Comparison of ENCODE assay signal across 8 cellular contexts in the genomic region with DNA sequence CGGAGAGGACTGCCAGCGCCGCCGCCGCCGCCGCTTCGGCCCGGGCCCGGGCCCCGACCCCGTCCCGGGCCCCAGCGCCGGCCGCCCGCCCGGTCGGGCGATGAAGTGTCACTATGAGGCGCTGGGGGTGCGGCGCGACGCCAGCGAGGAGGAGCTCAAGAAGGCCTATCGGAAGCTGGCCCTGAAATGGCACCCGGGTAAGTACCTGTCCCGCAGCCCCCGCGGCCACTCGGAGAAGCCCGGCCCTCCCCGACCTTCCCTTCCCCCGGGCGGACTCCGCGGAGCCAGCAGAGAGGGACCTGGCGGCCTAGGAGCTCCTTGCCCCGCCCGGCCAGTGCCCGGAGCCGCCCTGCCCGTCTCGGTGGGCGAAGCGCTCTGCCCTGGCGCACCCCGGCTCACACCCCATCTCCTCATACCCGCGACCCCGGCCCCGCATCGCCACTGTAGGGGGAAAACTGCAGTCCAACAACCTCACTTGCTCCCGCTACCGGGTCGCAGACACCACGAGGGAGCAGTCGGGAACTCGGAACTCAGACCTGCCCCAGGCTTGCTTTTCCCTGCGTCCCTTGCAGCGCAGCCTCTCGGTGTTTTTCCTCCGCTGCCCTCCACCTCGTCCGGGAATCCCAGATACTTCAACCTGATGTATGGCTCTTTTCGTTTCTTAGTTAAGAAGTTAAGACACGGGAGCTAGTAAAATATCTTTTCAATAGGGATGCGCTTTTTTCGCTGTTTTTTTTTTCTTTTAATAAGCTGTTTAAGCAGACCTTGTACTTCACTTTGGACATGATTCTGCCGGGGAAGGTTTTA. TPM values are rescaled to one million over a fixed set of nuclear protein-coding genes. Genes with fewer than 3 reads are reported as not detected.
DNase-seq lines count a peak whose midpoint lies in the region; ATAC-seq and TF ChIP-seq lines count a peak whose summit lies in the region.

No MANE protein-coding gene starts in this region.

- peak in 1 of 2 donors; percentile 79 for TF ChIP-seq POLR2A in adrenal gland (IDR thresholded peaks at IDR 0.05)

- H3K4me1 Mint-ChIP-seq in progenitor cell of endocrine pancreas (ENCODE audit: low read depth): peaks cover 16% of the 10 kb centered on the region

- H3K4me1 ChIP-seq in adrenal gland (replicated peaks in 1 of 2): peaks cover 0 to 24% of the 10 kb centered on the region in 2 donors
- peaks cover 31% of the 10 kb centered on the region for H3K4me1 ChIP-seq in left ventricle myocardium inferior

- H3K36me3 Mint-ChIP-seq in progenitor cell of endocrine pancreas (ENCODE audit: insufficient read depth): peaks cover 10% of the 10 kb centered on the region

- H3K27ac Mint-ChIP-seq in progenitor cell of endocrine pancreas: peak overlapping the region; percentile 99

- H3K36me3 ChIP-seq in adrenal gland (replicated peaks in 1 of 2) (peaks cover 0 to 19% of the 10 kb centered on the region in 2 donors), left ventricle myocardium inferior (peaks cover 24% of the 10 kb centered on the region)

- H3K27ac ChIP-seq in adrenal gland: peak overlapping the region; percentile 80 to 97 (median 97)
- peak overlapping the region; percentile 97 for H3K27ac ChIP-seq in left ventricle myocardium inferior (replicated peaks)

- in situ Hi-C loops in GM13976 (cut with MboI; ENCODE audit: low sequenced_read_pairs, unreplicated experiment): no loop called here

- DNase-seq in GM13976 (ENCODE audit: low spot score) (peak; percentile 90), NCI-H1105 (lab: John Stamatoyannopoulos, UW) (peak; percentile 74), T follicular helper cell (ENCODE audit: low read depth) (peak; percentile 71), adrenal gland (peak; percentile 87 to 96 (median 93)), left ventricle myocardium inferior (peak; percentile 92), progenitor cell of endocrine pancreas (ENCODE audit: low spot score, unreplicated experiment) (peak; percentile 69), ureter (ENCODE audit: low spot score) (peak; percentile 88)

- H3K9me3 ChIP-seq in adrenal gland (replicated peaks in 1 of 3): no peaks in the 10 kb centered on the region
- H3K9me3 ChIP-seq in left ventricle myocardium inferior (replicated peaks): no peaks in the 10 kb centered on the region

- ATAC-seq in HG02678 (IDR thresholded peaks at IDR 0.05; ENCODE audit: unreplicated experiment): peak; percentile 78

- no peaks in the 10 kb centered on the region for H3K27me3 Mint-ChIP-seq in progenitor cell of endocrine pancreas

- 0 to 1% (median 1%) methylated on average over 15 to 71 of the region's 71 CpGs for WGBS in adrenal gland, 4 donors

- TF ChIP-seq CTCF in GM13976 (IDR thresholded peaks at IDR 0.05; ENCODE audit: borderline replicate concordance, control extremely low read depth, extremely low read depth, insufficient read depth, missing control alignments): no peak
- no peak for TF ChIP-seq CTCF in adrenal gland (IDR thresholded peaks at IDR 0.05)
- no peak for TF ChIP-seq CTCF in left ventricle myocardium inferior (IDR thresholded peaks at IDR 0.05; ENCODE audit: borderline replicate concordance)
- TF ChIP-seq CTCF in progenitor cell of endocrine pancreas (IDR thresholded peaks at IDR 0.05; ENCODE audit: unreplicated experiment): peak; percentile 5

- peak overlapping the region; percentile 78 to 95 (median 80) for H3K4me3 ChIP-seq in adrenal gland
- H3K4me3 ChIP-seq in left ventricle myocardium inferior: peak overlapping the region; percentile 92

- peak overlapping the region; percentile 99 for H3K4me3 Mint-ChIP-seq in progenitor cell of endocrine pancreas (ENCODE audit: low read depth)

- H3K9me3 Mint-ChIP-seq in progenitor cell of endocrine pancreas (ENCODE audit: low read depth): no peaks in the 10 kb centered on the region

- intact Hi-C loops in adrenal gland (cut with DNase I) (no loop called here), left ventricle myocardium inferior (cut with micrococcal nuclease) (no loop called here)

- H3K27me3 ChIP-seq in adrenal gland (no peaks in the 10 kb centered on the region), left ventricle myocardium inferior (ENCODE audit: low read depth) (no peaks in the 10 kb centered on the region)

RNA-seq across cellular contexts. Expression of gene DNAJC21, which starts 0.6 kb away (rescaled TPM):
- total RNA-seq in adrenal gland (10 to 100 TPM; 12.8 to 36.6 (median 30.3) TPM), left ventricle myocardium inferior (55.5 TPM), progenitor cell of endocrine pancreas (48.1 and 50.3 TPM in 2 replicates), ureter (45.3 TPM)
- polyA plus RNA-seq in adrenal gland: 10 to 100 TPM; 15.4 to 52.9 (median 21.6) TPM

RNA-seq across cellular contexts. Expression of gene BRIX1, which starts 14.4 kb away (rescaled TPM):
- 10 to 100 TPM; 10.6 to 37.6 (median 20.1) TPM for total RNA-seq in adrenal gland
- polyA plus RNA-seq in adrenal gland: 10 to 100 TPM; 14.9 to 55.3 (median 20.0) TPM
- 10.5 TPM for total RNA-seq in left ventricle myocardium inferior
- total RNA-seq in progenitor cell of endocrine pancreas: 30.6 and 31.4 TPM in 2 replicates
- 42.1 TPM for total RNA-seq in ureter

RNA-seq across cellular contexts. Expression of gene RAD1, which starts 14.6 kb away (rescaled TPM):
- total RNA-seq in adrenal gland (10 to 100 TPM; 10.5 to 38.6 (median 24.5) TPM), left ventricle myocardium inferior (28.2 TPM), progenitor cell of endocrine pancreas (32.4 and 33.7 TPM in 2 replicates), ureter (25.1 TPM)
- 10 to 100 TPM; 12.1 to 42.2 (median 16.4) TPM for polyA plus RNA-seq in adrenal gland

Comparison
In these comparisons a context has a peak if more than half of its experiments do, and no peak if none do; other contexts are left out.
1. Peak in every context shown above with its lines: DNase-seq, ATAC-seq, H3K4me3 ChIP-seq and H3K27ac ChIP-seq.